23 cellular contexts compared by ENCODE assay signal in genomic region chr3:105278688-105279087, GRCh38.
"Had no signal": no experiment of that assay in that cellular context is flagged by ENCODE, and none has a peak within 500 bp of the region (broad histone marks: within the 10 kb centered on the region; RNA-seq: fewer than 3 reads in every experiment).

No MANE protein-coding gene starts in this region.

- DNase-seq: dermis blood vessel endothelial cell; esophagus squamous epithelium; foreskin fibroblast; glutamatergic neuron; immature natural killer cell; left colon; left ventricle myocardium superior; mesenchymal stem cell; midbrain; nucleus accumbens; ovary; sigmoid colon; stimulated activated naive CD4-positive, alpha-beta T cell; stomach; substantia nigra; transverse colon had no signal

- H3K27ac ChIP-seq: esophagus squamous epithelium, gastroesophageal sphincter, neural progenitor cell, ovary, right atrium auricular region, sigmoid colon, skin epidermis, stomach, thoracic aorta, transverse colon had no signal

- ATAC-seq: gastroesophageal sphincter; left colon; left ventricle myocardium superior; natural killer cell treated with Interleukin-12 subunit alpha and Interleukin-12 subunit beta and Interleukin-15 and Interleukin-18, amount 100 ng/mL, for 72 hours had no signal

- H3K36me3 ChIP-seq: esophagus squamous epithelium, gastroesophageal sphincter, neural progenitor cell, ovary, right atrium auricular region, sigmoid colon, stomach, thoracic aorta, transverse colon had no signal

- H3K27me3 ChIP-seq: gastroesophageal sphincter, neural progenitor cell, ovary, right atrium auricular region, sigmoid colon, stomach, transverse colon had no signal

- H3K4me1 ChIP-seq: gastroesophageal sphincter, neural progenitor cell, right atrium auricular region, sigmoid colon, stomach, transverse colon had no signal

- H3K4me2 ChIP-seq: neural progenitor cell had no signal

- H2AFZ ChIP-seq: neural progenitor cell had no signal

- H3K9ac ChIP-seq: neural progenitor cell had no signal

- H3K9me3 ChIP-seq: esophagus squamous epithelium, gastroesophageal sphincter, ovary, right atrium auricular region, sigmoid colon, stomach, thoracic aorta, transverse colon had no signal

- H3K4me3 ChIP-seq: esophagus squamous epithelium, gastroesophageal sphincter, lung, neural progenitor cell, ovary, right atrium auricular region, sigmoid colon, skin epidermis, stomach, thoracic aorta, transverse colon had no signal
